Comparison of ENCODE assay signal across 17 cellular contexts in genomic region chr16:20905576-20905975, GRCh38. TPM values are rescaled to one million over a fixed set of nuclear protein-coding genes. Genes with fewer than 3 reads are reported as not detected.
DNase-seq lines count a peak whose midpoint lies in the region; ATAC-seq and TF ChIP-seq lines count a peak whose summit lies in the region.
"Had no signal": no experiment of that assay in that cellular context is flagged by ENCODE, and none has a peak within 500 bp of the region (broad histone marks: within the 10 kb centered on the region; RNA-seq: fewer than 3 reads in every experiment).

No MANE protein-coding gene starts in this region.

- no peak overlapping the region for H3K4me3 ChIP-seq in heart right ventricle
- no peak overlapping the region for H3K4me3 ChIP-seq in esophagus (ENCODE audit: low read depth in 1 of 2, low read length in 2 of 2)
- no peak overlapping the region for H3K4me3 ChIP-seq in neural progenitor cell
- no peak overlapping the region for H3K4me3 ChIP-seq in uterus
- H3K4me3 ChIP-seq: GM12878 had no signal

- WGBS in heart right ventricle, 2 donors: 48 to 54% methylated on average over 3 of the region's 3 CpGs
- WGBS in esophagus, 2 donors: 62 to 64% methylated on average over 3 of the region's 3 CpGs

- DNase-seq in heart right ventricle (no peak), Right ventricle myocardium inferior (ENCODE audit: missing footprints) (no peak), neural progenitor cell (ENCODE audit: low spot score) (no peak), uterus (no peak), GM10248 (ENCODE audit: extremely low spot score) (no peak), NCI-H2196 (lab: John Stamatoyannopoulos, UW; ENCODE audit: unreplicated experiment) (no peak)
- DNase-seq: activated CD8-positive, alpha-beta memory T cell treated with anti-CD3 and anti-CD28 coated beads, Interleukin-2, amount 10 ng/mL, durations not matched to agents 7 days and 5 days; activated naive CD8-positive, alpha-beta T cell treated with anti-CD3 and anti-CD28 coated beads for 36 hours; H9; islet precursor cell; occipital lobe; OCI-M1; stimulated activated CD4-positive, alpha-beta T cell treated with anti-CD3 and anti-CD28 coated beads, Interleukin-4, amount 100 ng/mL, for 4 hours had no signal

- intact Hi-C loops in heart right ventricle (cut with DNase I) (loop anchor here in 1 of 10 donors (10.0 kb wide), 1 partner anchor 51 kb away; no protein-coding TSS in a partner anchor), Right ventricle myocardium inferior (cut with DNase I) (no loop called here), uterus (cut with DNase I; ENCODE audit: low total_unique reads) (loop anchor here (10.0 kb wide), 1 partner anchor 51 kb away; no protein-coding TSS in a partner anchor)

- H2AFZ ChIP-seq in neural progenitor cell (replicated peaks): no peak overlapping the region

- H3K27ac ChIP-seq in heart right ventricle (peak overlapping the region; percentile 50 to 97 (median 70)), esophagus (ENCODE audit: low read depth in 2 of 2, low read length in 1 of 2) (peak overlapping the region; percentile 21 to 67), neural progenitor cell (no peak overlapping the region), uterus (peak overlapping the region; percentile 96 to 100)

- no peaks in the 10 kb centered on the region for H3K9me3 Mint-ChIP-seq in neural progenitor cell
- H3K9me3 Mint-ChIP-seq: H9; stimulated activated naive CD8-positive, alpha-beta T cell treated with anti-CD3 and anti-CD28 coated beads, Interleukin-15, Interleukin-2, amounts not matched to agents 100 ng/mL and 50 ng/mL, for 24 hours had no signal

- H3K27me3 ChIP-seq in heart right ventricle (no peaks in the 10 kb centered on the region), esophagus (ENCODE audit: control insufficient read depth in 1 of 2, insufficient read depth in 2 of 2, low read length in 2 of 2) (no peaks in the 10 kb centered on the region), neural progenitor cell (no peaks in the 10 kb centered on the region), uterus (no peaks in the 10 kb centered on the region)

- H3K27me3 Mint-ChIP-seq in neural progenitor cell (ENCODE audit: insufficient read depth, low read depth): no peaks in the 10 kb centered on the region
- H3K27me3 Mint-ChIP-seq: activated CD8-positive, alpha-beta memory T cell treated with anti-CD3 and anti-CD28 coated beads, Interleukin-2, amount 10 ng/mL, durations not matched to agents 7 days and 5 days; activated naive CD8-positive, alpha-beta T cell treated with anti-CD3 and anti-CD28 coated beads for 36 hours; stimulated activated naive CD8-positive, alpha-beta T cell treated with anti-CD3 and anti-CD28 coated beads, Interleukin-15, Interleukin-2, amounts not matched to agents 100 ng/mL and 50 ng/mL, for 24 hours had no signal

- H3K27ac Mint-ChIP-seq in neural progenitor cell: no peak overlapping the region
- H3K27ac Mint-ChIP-seq: activated naive CD8-positive, alpha-beta T cell treated with anti-CD3 and anti-CD28 coated beads for 36 hours; H9 had no signal

- H3K4me1 ChIP-seq in heart right ventricle (peaks cover 18 to 90% (median 60%) of the 10 kb centered on the region in 9 donors), esophagus (ENCODE audit: control insufficient read depth in 2 of 2, insufficient read depth in 2 of 2, low read length in 1 of 2) (peaks cover 0 to 3% of the 10 kb centered on the region in 2 donors), neural progenitor cell (peaks cover 22% of the 10 kb centered on the region), uterus (peaks cover 17 to 24% of the 10 kb centered on the region in 2 donors)

- H3K4me1 Mint-ChIP-seq in neural progenitor cell: peaks cover 26% of the 10 kb centered on the region

- TF ChIP-seq POLR2A in uterus (IDR thresholded peaks at IDR 0.05): no peak

- H4K20me1 ChIP-seq in neural progenitor cell (ENCODE audit: low read depth): peaks cover 20% of the 10 kb centered on the region

- no peaks in the 10 kb centered on the region for H3K9me3 ChIP-seq in heart right ventricle
- H3K9me3 ChIP-seq in esophagus (ENCODE audit: control insufficient read depth in 2 of 2, insufficient read depth in 1 of 2, low read depth in 1 of 2, low read length in 1 of 2): no peaks in the 10 kb centered on the region
- no peaks in the 10 kb centered on the region for H3K9me3 ChIP-seq in neural progenitor cell (ENCODE audit: low read depth)
- H3K9me3 ChIP-seq in uterus: no peaks in the 10 kb centered on the region

- no peaks in the 10 kb centered on the region for H3K36me3 Mint-ChIP-seq in neural progenitor cell

- no peak overlapping the region for H3K9ac ChIP-seq in neural progenitor cell

- POLR2A ChIA-PET in GM10248 (lab: Yijun Ruan, JAX): no interaction called here

- peaks cover 6% of the 10 kb centered on the region for H3F3A ChIP-seq in neural progenitor cell (ENCODE audit: low read depth)

- no peak for ATAC-seq in heart right ventricle
- ATAC-seq in Right ventricle myocardium inferior: no peak
- ATAC-seq in HG03571 (IDR thresholded peaks at IDR 0.05; ENCODE audit: unreplicated experiment): no peak
- ATAC-seq: activated CD8-positive, alpha-beta memory T cell treated with anti-CD3 and anti-CD28 coated beads, Interleukin-2, amount 10 ng/mL, durations not matched to agents 7 days and 5 days; GM12878 had no signal

- TF ChIP-seq CTCF in heart right ventricle (IDR thresholded peaks at IDR 0.05) (no peak), neural progenitor cell (IDR thresholded peaks at IDR 0.05) (no peak), uterus (IDR thresholded peaks at IDR 0.05) (no peak), GM10248 (IDR thresholded peaks at IDR 0.05; ENCODE audit: control extremely low read depth, extremely low read depth, low read depth, missing control alignments) (no peak)

- no peaks in the 10 kb centered on the region for H3K36me3 ChIP-seq in heart right ventricle
- no peaks in the 10 kb centered on the region for H3K36me3 ChIP-seq in esophagus (ENCODE audit: control insufficient read depth in 2 of 2, insufficient read depth in 2 of 2, low read length in 1 of 2)
- no peaks in the 10 kb centered on the region for H3K36me3 ChIP-seq in neural progenitor cell
- H3K36me3 ChIP-seq in uterus: no peaks in the 10 kb centered on the region

- H3K79me2 ChIP-seq in neural progenitor cell (ENCODE audit: low read depth): peaks cover 44% of the 10 kb centered on the region

- H3K4me2 ChIP-seq in neural progenitor cell: peak overlapping the region; percentile 12

- H3K4me3 Mint-ChIP-seq in neural progenitor cell: no peak overlapping the region
- H3K4me3 Mint-ChIP-seq: activated CD8-positive, alpha-beta memory T cell treated with anti-CD3 and anti-CD28 coated beads, Interleukin-2, amount 10 ng/mL, durations not matched to agents 7 days and 5 days; activated naive CD8-positive, alpha-beta T cell treated with anti-CD3 and anti-CD28 coated beads for 36 hours; H9; stimulated activated naive CD8-positive, alpha-beta T cell treated with anti-CD3 and anti-CD28 coated beads, Interleukin-15, Interleukin-2, amounts not matched to agents 100 ng/mL and 50 ng/mL, for 24 hours had no signal

- CTCF ChIA-PET in GM10248 (lab: Yijun Ruan, JAX): no interaction called here

RNA-seq across cellular contexts. Expression of gene LYRM1, which starts 5.0 kb away (rescaled TPM):
- 10 to 100 TPM; 37.4 to 69.1 (median 48.9) TPM for total RNA-seq in heart right ventricle
- 10 to 100 TPM; 59.9 to 69.4 TPM for polyA plus RNA-seq in heart right ventricle
- 58.1 TPM for total RNA-seq in Right ventricle myocardium inferior
- polyA plus RNA-seq in esophagus: 10 to 100 TPM; 15.8 to 15.9 TPM
- total RNA-seq in neural progenitor cell (ENCODE audit: low replicate concordance): 60.5 and 61.8 TPM in 2 replicates
- 100 to 1,000 TPM in 1 of 4 donors, 10 to 100 TPM in 3; 40.0 to 201 (median 51.0) TPM for total RNA-seq in uterus

RNA-seq across cellular contexts. Expression of gene DCUN1D3, which starts 5.4 kb away (rescaled TPM):
- total RNA-seq in heart right ventricle (10 to 100 TPM in 6 of 10 donors, 1 to 10 TPM in 4; 7.8 to 32.6 (median 11.2) TPM), Right ventricle myocardium inferior (15.8 TPM), neural progenitor cell (ENCODE audit: low replicate concordance) (15.4 and 18.2 TPM in 2 replicates), uterus (10 to 100 TPM; 14.7 to 38.0 (median 21.5) TPM)
- polyA plus RNA-seq in heart right ventricle (1 to 10 TPM; 3.4 to 4.2 TPM), esophagus (1 to 10 TPM; 3.2 to 6.5 TPM)
